18 cellular contexts compared by ENCODE assay signal in the genomic region with DNA sequence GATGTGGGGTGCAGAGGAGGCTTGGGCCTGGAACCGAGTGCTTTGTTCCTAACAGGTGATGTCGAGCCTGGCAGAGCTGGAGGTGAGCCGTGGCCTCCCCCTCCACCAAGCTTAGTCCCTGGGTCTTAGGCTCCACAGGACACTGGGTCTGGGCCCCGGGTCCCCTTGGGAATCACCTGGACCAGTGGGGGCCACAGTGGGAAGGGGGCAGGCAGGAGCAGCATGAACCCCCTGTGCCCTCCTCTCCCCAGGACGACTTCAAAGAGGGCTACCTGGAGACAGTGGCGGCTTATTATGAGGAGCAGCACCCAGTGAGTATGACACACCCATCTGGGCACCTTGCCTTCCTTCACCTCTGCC. TPM values are rescaled to one million over a fixed set of nuclear protein-coding genes. Genes with fewer than 3 reads are reported as not detected.
DNase-seq lines count a peak whose midpoint lies in the region; ATAC-seq and TF ChIP-seq lines count a peak whose summit lies in the region.
"Had no signal": no experiment of that assay in that cellular context is flagged by ENCODE, and none has a peak within 500 bp of the region (broad histone marks: within the 10 kb centered on the region; RNA-seq: fewer than 3 reads in every experiment).

No MANE protein-coding gene starts in this region.

- H3K27me3 ChIP-seq in colonic mucosa (no peaks in the 10 kb centered on the region), psoas muscle (ENCODE audit: insufficient read depth in 3 of 3, low read length in 2 of 3) (no peaks in the 10 kb centered on the region)
- H3K27me3 ChIP-seq: suprapubic skin had no signal

- no peak for ATAC-seq in psoas muscle
- ATAC-seq in HG02970 (IDR thresholded peaks at IDR 0.05; ENCODE audit: low FRiP score, unreplicated experiment), result no peak

- peak overlapping the region; percentile 16 to 56 for H3K9ac ChIP-seq in colonic mucosa (ENCODE audit: low read depth in 2 of 2, low read length in 2 of 2)

- no peaks in the 10 kb centered on the region for H3K36me3 ChIP-seq in colonic mucosa
- H3K36me3 ChIP-seq in psoas muscle (ENCODE audit: insufficient read depth in 1 of 2, low read depth in 1 of 2), result peaks cover 0 to 13% of the 10 kb centered on the region in 2 donors
- H3K36me3 ChIP-seq: suprapubic skin had no signal

- DNase-seq in activated CD4-positive, alpha-beta T cell treated with anti-CD3 and anti-CD28 coated beads for 48 hours, result peak; percentile 17
- DNase-seq in activated CD4-positive, alpha-beta T cell treated with anti-CD3 and anti-CD28 coated beads, Interleukin-2, amount 50 U/mL, for 4 hours, result no peak
- DNase-seq in Jurkat, Clone E6-1 (ENCODE audit: low read depth, low spot score), result no peak
- DNase-seq in colonic mucosa (no peak), psoas muscle (no peak), OCI-M2 (lab: John Stamatoyannopoulos, UW; ENCODE audit: unreplicated experiment) (no peak), medulla oblongata (ENCODE audit: extremely low spot score) (no peak)
- DNase-seq: 8988T, endodermal cell, islet precursor cell, naive B cell, NCI-H1105, NCI-H510A treated with DMSO at 0.1 percent for 48 hours, T1000 had no signal

- peak overlapping the region; percentile 77 for H3K4me3 ChIP-seq in Jurkat, Clone E6-1 (ENCODE audit: low read length)
- H3K4me3 ChIP-seq in colonic mucosa, result peak overlapping the region; percentile 49
- peak overlapping the region; percentile 73 for H3K4me3 ChIP-seq in psoas muscle

- H3K27ac ChIP-seq in colonic mucosa, result peak overlapping the region; percentile 36
- H3K27ac ChIP-seq in psoas muscle, result no peak overlapping the region
- H3K27ac ChIP-seq: suprapubic skin had no signal

- H3K4me1 ChIP-seq in colonic mucosa (peaks cover 5% of the 10 kb centered on the region), psoas muscle (peaks cover 20% of the 10 kb centered on the region)

- no peaks in the 10 kb centered on the region for H3K9me3 ChIP-seq in colonic mucosa
- no peaks in the 10 kb centered on the region for H3K9me3 ChIP-seq in psoas muscle
- H3K9me3 ChIP-seq: suprapubic skin had no signal

- 66 to 90% (median 78%) methylated on average over 6 of the region's 6 CpGs for WGBS in psoas muscle, 3 donors

- TF ChIP-seq CTCF in colonic mucosa (IDR thresholded peaks at IDR 0.05) (no peak), psoas muscle (IDR thresholded peaks at IDR 0.05) (no peak)

- intact Hi-C loops in colonic mucosa (cut with DNase I), result no loop called here
- intact Hi-C loops in psoas muscle (cut with DNase I), result no loop called here

RNA-seq across cellular contexts. Expression of a gene that starts 2.5 kb away (rescaled TPM):
- 293 TPM for polyA plus RNA-seq in Jurkat, Clone E6-1 (2012; ENCODE audit: insufficient read depth, insufficient read length)
- total RNA-seq in colonic mucosa, result 100 to 1,000 TPM; 256 to 329 TPM
- total RNA-seq in psoas muscle, result 100 to 1,000 TPM in 3 of 4 donors, 10 to 100 TPM in 1; 90.5 to 192 (median 123) TPM
- 100 to 1,000 TPM; 302 to 749 (median 618) TPM for polyA plus RNA-seq in psoas muscle

RNA-seq across cellular contexts. Expression of a gene that starts 21.5 kb away (rescaled TPM):
- 2.8 TPM for polyA plus RNA-seq in Jurkat, Clone E6-1 (2012; ENCODE audit: insufficient read depth, insufficient read length)
- total RNA-seq in colonic mucosa (under 1 TPM; 0.44 to 0.88 TPM), psoas muscle (1 to 10 TPM in 3 of 4 donors, under 1 TPM in 1; 0.67 to 2.3 (median 1.2) TPM)
- polyA plus RNA-seq in psoas muscle, result 1 to 10 TPM in 1 of 3 donors, under 1 TPM in 2; 0.13 to 1.2 (median 0.23) TPM
- total RNA-seq: RPMI7951 had no signal

RNA-seq across cellular contexts. Expression of a gene that starts 31.2 kb away (rescaled TPM):
- not detected for polyA plus RNA-seq in Jurkat, Clone E6-1 (2012; ENCODE audit: insufficient read depth, insufficient read length)
- total RNA-seq in colonic mucosa (10 to 100 TPM; 56.6 to 83.9 TPM), psoas muscle (not detected)
- polyA plus RNA-seq in psoas muscle, result under 1 TPM in 2 of 3 donors, not detected in 1; 0.01 to 0.18 TPM
- total RNA-seq: frontal cortex had no signal

RNA-seq across cellular contexts. Expression of a gene that starts 31.2 kb away (rescaled TPM):
- polyA plus RNA-seq in Jurkat, Clone E6-1 (2012; ENCODE audit: insufficient read depth, insufficient read length), result not detected
- total RNA-seq in colonic mucosa (under 1 TPM in 1 of 2 donors, not detected in 1; 0.86 TPM), psoas muscle (under 1 TPM in 1 of 4 donors, not detected in 3; 0.16 TPM)
- polyA plus RNA-seq in psoas muscle, result under 1 TPM in 1 of 3 donors, not detected in 2; 0.07 TPM
- total RNA-seq: frontal cortex, RPMI7951, suprapubic skin had no signal

RNA-seq across cellular contexts. Expression of a gene that starts 44.1 kb away (rescaled TPM):
- 66.5 TPM for polyA plus RNA-seq in Jurkat, Clone E6-1 (2012; ENCODE audit: insufficient read depth, insufficient read length)
- total RNA-seq in colonic mucosa (10 to 100 TPM; 27.4 to 45.8 TPM), psoas muscle (10 to 100 TPM; 17.0 to 34.4 (median 25.8) TPM)
- 10 to 100 TPM; 26.9 to 72.2 (median 39.8) TPM for polyA plus RNA-seq in psoas muscle

Comparison
In these comparisons a context has a peak if more than half of its experiments do, and no peak if none do; other contexts are left out.
1. RNA of a gene that starts 31.2 kb away (total RNA-seq): 56.6 to 83.9 TPM in colonic mucosa; not detected in psoas muscle; every median in the first group is over 10 times any median in the second.
2. Peak in every context shown above with its lines, with median percentiles within 50 percentile points of each other: H3K4me3 ChIP-seq.